Comparison of ENCODE assay signal across 9 cellular contexts in genomic region chr7:79820387-79820786, GRCh38.
DNase-seq lines count a peak whose midpoint lies in the region; ATAC-seq and TF ChIP-seq lines count a peak whose summit lies in the region.
"Had no signal": no experiment of that assay in that cellular context is flagged by ENCODE, and none has a peak within 500 bp of the region (broad histone marks: within the 10 kb centered on the region; RNA-seq: fewer than 3 reads in every experiment).

No MANE protein-coding gene starts in this region.

- H3K27me3 ChIP-seq in gastroesophageal sphincter = no peaks in the 10 kb centered on the region

- H3K4me3 ChIP-seq in gastroesophageal sphincter = no peak overlapping the region

- no peak for TF ChIP-seq CTCF in gastroesophageal sphincter (IDR thresholded peaks at IDR 0.05)

- TF ChIP-seq EP300 in gastroesophageal sphincter (IDR thresholded peaks at IDR 0.05) = no peak

- no peak overlapping the region for H3K27ac ChIP-seq in gastroesophageal sphincter

- H3K36me3 ChIP-seq in gastroesophageal sphincter = no peaks in the 10 kb centered on the region

- DNase-seq in D341Med (ENCODE audit: low spot score) = peak; percentile 73
- DNase-seq in NCI-H2029 treated with DMSO at 0.1 percent for 48 hours (lab: John Stamatoyannopoulos, UW) = peak; percentile 84
- DNase-seq in cerebellar cortex (ENCODE audit: low spot score) = peak; percentile 93
- peak; percentile 55 for DNase-seq in midbrain (lab: John Stamatoyannopoulos, UW)
- no peak for DNase-seq in NOMO-1 (lab: John Stamatoyannopoulos, UW; ENCODE audit: unreplicated experiment in 2 of 2)
- DNase-seq: activated CD8-positive, alpha-beta memory T cell treated with anti-CD3 and anti-CD28 coated beads, Interleukin-2, amount 50 U/mL, for 48 hours had no signal

- ATAC-seq in GM18907 (IDR thresholded peaks at IDR 0.05; ENCODE audit: unreplicated experiment) (no peak), GM18909 (IDR thresholded peaks at IDR 0.05; ENCODE audit: poor library complexity, unreplicated experiment) (no peak), gastroesophageal sphincter (no peak)

- no peaks in the 10 kb centered on the region for H3K9me3 ChIP-seq in gastroesophageal sphincter

- WGBS in gastroesophageal sphincter (ENCODE audit: low coverage in 1 of 2), 2 donors = 11 to 13% methylated on average over 1 to 6 of the region's 6 CpGs

- TF ChIP-seq POLR2A in gastroesophageal sphincter (IDR thresholded peaks at IDR 0.05) = no peak

- peaks cover 0 to 4% (median 0%) of the 10 kb centered on the region in 3 donors for H3K4me1 ChIP-seq in gastroesophageal sphincter

Comparison
In these comparisons a context has a peak if more than half of its experiments do, and no peak if none do; other contexts are left out.
1. DNase-seq: peak in D341Med (single experiment), NCI-H2029 treated with DMSO at 0.1 percent for 48 hours (single experiment), cerebellar cortex (single experiment) and midbrain (single experiment); none in NOMO-1 (0 of 2).